ENCODE assay signal across 23 cellular contexts in the genomic region with DNA sequence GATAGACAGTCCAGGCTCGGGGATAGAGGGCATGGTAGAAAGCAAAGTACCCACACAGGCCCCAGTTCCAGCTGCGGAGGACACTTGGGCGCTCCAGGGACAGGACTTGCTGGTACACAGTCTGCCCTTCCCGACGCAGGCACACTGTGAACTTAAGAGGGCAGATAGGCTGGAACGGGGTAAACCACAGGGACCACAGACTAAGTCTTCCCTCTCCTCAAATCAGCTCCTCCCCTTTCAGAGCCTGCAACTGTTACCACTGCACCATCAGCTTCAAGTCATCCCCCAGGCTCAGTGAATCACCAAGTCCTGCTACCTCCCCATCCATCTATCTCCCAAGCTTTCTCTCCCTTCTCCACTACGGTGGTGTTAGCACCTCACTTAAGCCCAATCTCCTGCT. TPM values are rescaled to one million over a fixed set of nuclear protein-coding genes. Genes with fewer than 3 reads are reported as not detected.
A peak's percentile ranks its signal among the peaks of the same experiment; 100 is the strongest.
DNase-seq lines count a peak whose midpoint lies in the region; ATAC-seq, FAIRE-seq and TF ChIP-seq lines count a peak whose summit lies in the region.
"Had no signal": no experiment of that assay in that cellular context is flagged by ENCODE, and none has a peak within 500 bp of the region (broad histone marks: within the 10 kb centered on the region; RNA-seq: fewer than 3 reads in every experiment).

No MANE protein-coding gene starts in this region.

- H3K9me3 Mint-ChIP-seq in activated CD8-positive, alpha-beta memory T cell treated with anti-CD3 and anti-CD28 coated beads, Interleukin-2, amount 10 ng/mL, durations not matched to agents 7 days and 5 days (ENCODE audit: low read depth), result no peaks in the 10 kb centered on the region
- H3K9me3 Mint-ChIP-seq: CD4-positive, alpha-beta T cell; natural killer cell; stimulated activated memory B cell treated with anti-CD40 and anti-IgM and Interleukin-4, amounts not matched to agents 10 μg/mL and 1 μg/mL and 100 μg/mL, for 72 hours had no signal

- no peak for TF ChIP-seq POLR2A in NB4 (IDR thresholded peaks at IDR 0.05; ENCODE audit: extremely low read depth, insufficient read length)

- H3K4me1 ChIP-seq in small intestine (ENCODE audit: control insufficient read depth in 2 of 2, insufficient read depth in 1 of 2, low read depth in 1 of 2, low read length in 1 of 2), result peaks cover 0 to 1% of the 10 kb centered on the region in 2 donors

- H3K9me3 ChIP-seq in small intestine (ENCODE audit: control insufficient read depth, low read depth), result no peaks in the 10 kb centered on the region
- H3K9me3 ChIP-seq: adrenal gland, psoas muscle had no signal

- H3K4me3 ChIP-seq in NB4 (ENCODE audit: low read depth, low read length), result no peak overlapping the region
- no peak overlapping the region for H3K4me3 ChIP-seq in small intestine (ENCODE audit: low read depth in 1 of 2, low read length in 2 of 2)
- H3K4me3 ChIP-seq: adrenal gland, psoas muscle had no signal

- H3K4me3 Mint-ChIP-seq in activated CD8-positive, alpha-beta memory T cell treated with anti-CD3 and anti-CD28 coated beads, Interleukin-2, amount 10 ng/mL, durations not matched to agents 7 days and 5 days, result no peak overlapping the region
- H3K4me3 Mint-ChIP-seq: CD4-positive, alpha-beta T cell; natural killer cell; stimulated activated memory B cell treated with anti-CD40 and anti-IgM and Interleukin-4, amounts not matched to agents 10 μg/mL and 1 μg/mL and 100 μg/mL, for 72 hours had no signal

- DNase-seq in activated CD8-positive, alpha-beta memory T cell treated with anti-CD3 and anti-CD28 coated beads, Interleukin-2, amount 10 ng/mL, durations not matched to agents 7 days and 5 days, result peak; percentile 58
- DNase-seq in activated CD8-positive, alpha-beta memory T cell treated with anti-CD3 and anti-CD28 coated beads, Interleukin-2, amount 50 U/mL, for 48 hours, result no peak
- DNase-seq in NB4 (ENCODE audit: low read depth) (peak; percentile 33), amniotic epithelial cell (ENCODE audit: low read depth) (peak; percentile 87), small intestine (peak; percentile 43), anterior cingulate cortex (lab: John Stamatoyannopoulos, UW) (no peak)
- DNase-seq: CD4-positive, alpha-beta T cell; HCEC 1CT; Kasumi-1; natural killer cell; NCI-H1930; NCI-H446 treated with DMSO at 0.1 percent for 48 hours; psoas muscle; stimulated activated CD4-positive, alpha-beta T cell treated with anti-CD3 and anti-CD28 coated beads, Interleukin-12 subunit alpha, Interleukin-12 subunit beta, amount 100 ng/mL, for 4 hours; T-helper 1 cell had no signal

- ATAC-seq in activated CD8-positive, alpha-beta memory T cell treated with anti-CD3 and anti-CD28 coated beads, Interleukin-2, amount 10 ng/mL, durations not matched to agents 7 days and 5 days, result peak; percentile 60
- ATAC-seq in HG03354 (IDR thresholded peaks at IDR 0.05; ENCODE audit: poor library complexity, severe bottlenecking, unreplicated experiment) (no peak), HG03571 (IDR thresholded peaks at IDR 0.05; ENCODE audit: unreplicated experiment) (no peak)
- ATAC-seq: psoas muscle; stimulated activated memory B cell treated with anti-CD40 and anti-IgM and Interleukin-4, amounts not matched to agents 10 μg/mL and 1 μg/mL and 100 μg/mL, for 72 hours had no signal

- no peak for TF ChIP-seq CTCF in NB4 (IDR thresholded peaks at IDR 0.05; ENCODE audit: low read depth, low read length)

- WGBS in small intestine, 3 donors, result 82 to 83% (median 83%) methylated on average over 7 of the region's 7 CpGs

- H3K27ac ChIP-seq in small intestine (ENCODE audit: low read depth in 1 of 2, low read length in 1 of 2), result no peak overlapping the region
- H3K27ac ChIP-seq: adrenal gland, psoas muscle had no signal

- peaks cover 32% of the 10 kb centered on the region for H3K36me3 Mint-ChIP-seq in activated CD8-positive, alpha-beta memory T cell treated with anti-CD3 and anti-CD28 coated beads, Interleukin-2, amount 10 ng/mL, durations not matched to agents 7 days and 5 days

- no peaks in the 10 kb centered on the region for H3K27me3 ChIP-seq in small intestine (ENCODE audit: control insufficient read depth in 2 of 2, insufficient read depth in 2 of 2, low read length in 2 of 2)
- H3K27me3 ChIP-seq: adrenal gland had no signal

- CTCF ChIA-PET in activated CD8-positive, alpha-beta memory T cell treated with anti-CD3 and anti-CD28 coated beads, Interleukin-2, amount 10 ng/mL, durations not matched to agents 7 days and 5 days (lab: Charles Lee), result interaction anchor here (1.1 to 6.8 kb wide), 5 partner anchors 9 to 140 kb away, joined by 3 to 37 read pairs (median 6); a partner anchor contains a TSS

- no peaks in the 10 kb centered on the region for H3K27me3 Mint-ChIP-seq in activated CD8-positive, alpha-beta memory T cell treated with anti-CD3 and anti-CD28 coated beads, Interleukin-2, amount 10 ng/mL, durations not matched to agents 7 days and 5 days
- H3K27me3 Mint-ChIP-seq: CD4-positive, alpha-beta T cell; stimulated activated memory B cell treated with anti-CD40 and anti-IgM and Interleukin-4, amounts not matched to agents 10 μg/mL and 1 μg/mL and 100 μg/mL, for 72 hours had no signal

- peaks cover 33% of the 10 kb centered on the region for H3K4me1 Mint-ChIP-seq in activated CD8-positive, alpha-beta memory T cell treated with anti-CD3 and anti-CD28 coated beads, Interleukin-2, amount 10 ng/mL, durations not matched to agents 7 days and 5 days

- peak overlapping the region; percentile 20 for H3K27ac Mint-ChIP-seq in activated CD8-positive, alpha-beta memory T cell treated with anti-CD3 and anti-CD28 coated beads, Interleukin-2, amount 10 ng/mL, durations not matched to agents 7 days and 5 days
- H3K27ac Mint-ChIP-seq: CD4-positive, alpha-beta T cell; stimulated activated memory B cell treated with anti-CD40 and anti-IgM and Interleukin-4, amounts not matched to agents 10 μg/mL and 1 μg/mL and 100 μg/mL, for 72 hours had no signal

- no peak for FAIRE-seq in small intestine (lab: Jason Lieb, UNC)
- FAIRE-seq: islet of Langerhans had no signal

- H3K36me3 ChIP-seq in small intestine (ENCODE audit: control insufficient read depth in 2 of 2, insufficient read depth in 2 of 2, low read length in 2 of 2), result peaks cover 28 to 54% of the 10 kb centered on the region in 2 donors

RNA-seq across cellular contexts. Expression of a gene that starts 7.3 kb away (rescaled TPM):
- total RNA-seq in activated CD8-positive, alpha-beta memory T cell treated with anti-CD3 and anti-CD28 coated beads, Interleukin-2, amount 10 ng/mL, durations not matched to agents 7 days and 5 days, result 10 to 100 TPM; 57.7 to 58.8 TPM
- 100 to 1,000 TPM in 2 of 3 donors, 10 to 100 TPM in 1; 63.4 to 176 (median 166) TPM for polyA plus RNA-seq in small intestine

RNA-seq across cellular contexts. Expression of a gene that starts 7.3 kb away (rescaled TPM):
- total RNA-seq in activated CD8-positive, alpha-beta memory T cell treated with anti-CD3 and anti-CD28 coated beads, Interleukin-2, amount 10 ng/mL, durations not matched to agents 7 days and 5 days, result 10 to 100 TPM; 21.0 to 23.6 TPM
- polyA plus RNA-seq in small intestine, result 10 to 100 TPM in 2 of 3 donors, 1 to 10 TPM in 1; 8.1 to 20.9 (median 13.0) TPM

RNA-seq across cellular contexts. Expression of a gene that starts 9.3 kb away (rescaled TPM):
- 10 to 100 TPM; 20.5 to 24.7 TPM for total RNA-seq in activated CD8-positive, alpha-beta memory T cell treated with anti-CD3 and anti-CD28 coated beads, Interleukin-2, amount 10 ng/mL, durations not matched to agents 7 days and 5 days
- 10 to 100 TPM; 26.8 to 31.2 (median 28.6) TPM for polyA plus RNA-seq in small intestine

RNA-seq across cellular contexts. Expression of a gene that starts 9.7 kb away (rescaled TPM):
- total RNA-seq in activated CD8-positive, alpha-beta memory T cell treated with anti-CD3 and anti-CD28 coated beads, Interleukin-2, amount 10 ng/mL, durations not matched to agents 7 days and 5 days, result 100 to 1,000 TPM; 372 to 374 TPM
- polyA plus RNA-seq in small intestine, result 100 to 1,000 TPM in 1 of 3 donors, 10 to 100 TPM in 2; 82.1 to 103 (median 88.9) TPM

RNA-seq across cellular contexts. Expression of a gene that starts 12.3 kb away (rescaled TPM):
- not detected for total RNA-seq in activated CD8-positive, alpha-beta memory T cell treated with anti-CD3 and anti-CD28 coated beads, Interleukin-2, amount 10 ng/mL, durations not matched to agents 7 days and 5 days
- under 1 TPM in 1 of 3 donors, not detected in 2; 0.52 TPM for polyA plus RNA-seq in small intestine
- total RNA-seq: A673; CD4-positive, alpha-beta T cell; cerebellum; natural killer cell; psoas muscle; ureter had no signal

Comparison
In these comparisons a context has a peak if more than half of its experiments do, and no peak if none do; other contexts are left out.
1. DNase-seq: peak in activated CD8-positive, alpha-beta memory T cell treated with anti-CD3 and anti-CD28 coated beads, Interleukin-2, amount 10 ng/mL, durations not matched to agents 7 days and 5 days (single experiment), NB4 (single experiment), amniotic epithelial cell (single experiment) and small intestine (single experiment); none in activated CD8-positive, alpha-beta memory T cell treated with anti-CD3 and anti-CD28 coated beads, Interleukin-2, amount 50 U/mL, for 48 hours (single experiment) and anterior cingulate cortex (0 of 58).